ENCODE assay signal across 1 cellular context in the genomic region with DNA sequence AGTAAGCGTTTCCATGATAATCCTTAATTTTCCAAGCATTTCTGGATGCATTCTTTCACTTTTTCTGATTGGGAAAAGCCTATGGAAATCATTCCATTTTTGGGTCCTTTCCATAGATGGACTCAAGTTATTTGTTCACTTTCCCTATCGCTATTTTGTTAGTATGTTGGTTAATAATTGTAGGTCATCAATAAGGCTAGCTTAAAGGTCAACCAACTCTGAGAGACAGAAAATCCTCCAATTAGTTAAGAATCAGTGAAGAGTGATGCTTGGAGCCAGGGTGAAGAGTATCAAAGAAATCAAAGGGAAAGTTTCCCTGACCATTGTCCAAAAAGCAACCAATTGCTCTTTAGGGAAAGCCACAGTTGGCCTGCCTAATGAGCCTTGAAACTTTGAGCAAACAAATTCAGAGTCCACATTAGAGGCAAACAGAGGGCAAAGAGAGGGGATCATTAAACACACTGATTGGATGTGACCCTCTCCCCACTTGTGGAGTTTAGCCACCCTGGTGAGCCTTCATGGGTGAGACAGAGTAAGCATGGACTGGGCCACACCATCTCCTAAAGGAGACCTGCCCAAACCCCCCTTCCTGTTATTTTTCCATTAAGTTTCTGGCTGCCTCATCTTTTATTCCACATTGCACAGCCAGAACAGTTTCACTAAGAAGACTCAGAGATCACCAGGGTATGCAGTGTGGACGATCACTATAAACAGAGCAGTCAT.
TF ChIP-seq lines count a peak whose summit lies in the region.

No MANE protein-coding gene starts in this region.

TF ChIP-seq in HepG2, 621 proteins besides CTCF, POLR2A, EP300 and RAD21 (continued from another document and continues in another):
- peak; percentile 86 for TF ChIP-seq STAT6 (CRISPR knock-in tag; IDR thresholded peaks at IDR 0.05; ENCODE audit: borderline replicate concordance)
- TF ChIP-seq ZNF160 (CRISPR knock-in tag; IDR thresholded peaks at IDR 0.05), result no peak
- no peak for TF ChIP-seq ZZZ3 (CRISPR knock-in tag; IDR thresholded peaks at IDR 0.05; ENCODE audit: borderline replicate concordance)
- no peak for TF ChIP-seq CREB1 (IDR thresholded peaks at IDR 0.05)
- peak; percentile 77 for TF ChIP-seq CREB1 (CRISPR knock-in tag; IDR thresholded peaks at IDR 0.05)
- TF ChIP-seq SIN3A (IDR thresholded peaks at IDR 0.05; ENCODE audit: borderline replicate concordance, low read depth, low read length), result no peak
- peak; percentile 79 for TF ChIP-seq ZNF317 (CRISPR knock-in tag; IDR thresholded peaks at IDR 0.05)
- no peak for TF ChIP-seq ZNF251 (CRISPR knock-in tag; IDR thresholded peaks at IDR 0.05)
- TF ChIP-seq ZNF326 (CRISPR knock-in tag; IDR thresholded peaks at IDR 0.05; ENCODE audit: borderline replicate concordance), result no peak
- no peak for TF ChIP-seq FOXA1 (IDR thresholded peaks at IDR 0.05)
- TF ChIP-seq FOXA1 (CRISPR knock-in tag; IDR thresholded peaks at IDR 0.05), result peak; percentile 16; the same call in 1 of the 2 replicates
- TF ChIP-seq, protein P1, sequence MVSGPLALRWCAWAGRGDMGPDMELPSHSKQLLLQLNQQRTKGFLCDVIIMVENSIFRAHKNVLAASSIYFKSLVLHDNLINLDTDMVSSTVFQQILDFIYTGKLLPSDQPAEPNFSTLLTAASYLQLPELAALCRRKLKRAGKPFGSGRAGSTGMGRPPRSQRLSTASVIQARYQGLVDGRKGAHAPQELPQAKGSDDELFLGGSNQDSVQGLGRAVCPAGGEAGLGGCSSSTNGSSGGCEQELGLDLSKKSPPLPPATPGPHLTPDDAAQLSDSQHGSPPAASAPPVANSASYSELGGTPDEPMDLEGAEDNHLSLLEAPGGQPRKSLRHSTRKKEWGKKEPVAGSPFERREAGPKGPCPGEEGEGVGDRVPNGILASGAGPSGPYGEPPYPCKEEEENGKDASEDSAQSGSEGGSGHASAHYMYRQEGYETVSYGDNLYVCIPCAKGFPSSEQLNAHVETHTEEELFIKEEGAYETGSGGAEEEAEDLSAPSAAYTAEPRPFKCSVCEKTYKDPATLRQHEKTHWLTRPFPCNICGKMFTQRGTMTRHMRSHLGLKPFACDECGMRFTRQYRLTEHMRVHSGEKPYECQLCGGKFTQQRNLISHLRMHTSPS (CRISPR knock-in tag; IDR thresholded peaks at IDR 0.05; ENCODE audit: low read depth), result no peak
- TF ChIP-seq FOXO1 (CRISPR knock-in tag; IDR thresholded peaks at IDR 0.05), result peak; percentile 69
- no peak for TF ChIP-seq ZNF670 (CRISPR knock-in tag; IDR thresholded peaks at IDR 0.05; ENCODE audit: borderline replicate concordance)
- TF ChIP-seq TCF7 (IDR thresholded peaks at IDR 0.05; ENCODE audit: low read depth), result peak; percentile 82
- 0 out of 2 replicates have a peak, but pooled peaks have one; percentile 58 for TF ChIP-seq RORA (CRISPR knock-in tag; IDR thresholded peaks at IDR 0.05)
- TF ChIP-seq HIVEP1 (CRISPR knock-in tag; IDR thresholded peaks at IDR 0.05), result no peak
- TF ChIP-seq ZNF761 (CRISPR knock-in tag; conservative IDR thresholded peaks at IDR 0.05), result 0 out of 2 replicates have a peak, but pooled peaks have one; percentile 30
- TF ChIP-seq HOXD1 (CRISPR knock-in tag; IDR thresholded peaks at IDR 0.05), result peak; percentile 57; the same call in 1 of the 2 replicates
- TF ChIP-seq ZBTB8A (CRISPR knock-in tag; IDR thresholded peaks at IDR 0.05; ENCODE audit: borderline replicate concordance, low read depth), result no peak
- peak; percentile 34; the same call in 1 of the 2 replicates for TF ChIP-seq MEIS1 (CRISPR knock-in tag; IDR thresholded peaks at IDR 0.05; ENCODE audit: borderline replicate concordance)
- TF ChIP-seq CBFB (CRISPR knock-in tag; IDR thresholded peaks at IDR 0.05), result no peak; the same call in 1 of the 2 replicates
- 0 out of 2 replicates have a peak, but pooled peaks have one; percentile 42 for TF ChIP-seq ZNF83 (CRISPR knock-in tag; IDR thresholded peaks at IDR 0.05; ENCODE audit: borderline replicate concordance)
- TF ChIP-seq HDAC2 (CRISPR knock-in tag; IDR thresholded peaks at IDR 0.05), result peak; percentile 86
- TF ChIP-seq ZBTB34 (CRISPR knock-in tag; IDR thresholded peaks at IDR 0.05), result peak; percentile 88; the same call in 1 of the 2 replicates
- no peak for TF ChIP-seq MAZ (IDR thresholded peaks at IDR 0.05; ENCODE audit: borderline replicate concordance, low read depth, low read length)
- 0 out of 2 replicates have a peak, but pooled peaks have one; percentile 17 for TF ChIP-seq MAZ (CRISPR knock-in tag; IDR thresholded peaks at IDR 0.05; ENCODE audit: low read depth)
- TF ChIP-seq, protein P2, sequence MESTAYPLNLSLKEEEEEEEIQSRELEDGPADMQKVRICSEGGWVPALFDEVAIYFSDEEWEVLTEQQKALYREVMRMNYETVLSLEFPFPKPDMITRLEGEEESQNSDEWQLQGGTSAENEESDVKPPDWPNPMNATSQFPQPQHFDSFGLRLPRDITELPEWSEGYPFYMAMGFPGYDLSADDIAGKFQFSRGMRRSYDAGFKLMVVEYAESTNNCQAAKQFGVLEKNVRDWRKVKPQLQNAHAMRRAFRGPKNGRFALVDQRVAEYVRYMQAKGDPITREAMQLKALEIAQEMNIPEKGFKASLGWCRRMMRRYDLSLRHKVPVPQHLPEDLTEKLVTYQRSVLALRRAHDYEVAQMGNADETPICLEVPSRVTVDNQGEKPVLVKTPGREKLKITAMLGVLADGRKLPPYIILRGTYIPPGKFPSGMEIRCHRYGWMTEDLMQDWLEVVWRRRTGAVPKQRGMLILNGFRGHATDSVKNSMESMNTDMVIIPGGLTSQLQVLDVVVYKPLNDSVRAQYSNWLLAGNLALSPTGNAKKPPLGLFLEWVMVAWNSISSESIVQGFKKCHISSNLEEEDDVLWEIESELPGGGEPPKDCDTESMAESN (CRISPR knock-in tag; conservative IDR thresholded peaks at IDR 0.05), result no peak
- TF ChIP-seq ZNF180 (CRISPR knock-in tag; IDR thresholded peaks at IDR 0.05; ENCODE audit: borderline replicate concordance, low read depth), result no peak
- TF ChIP-seq SMC3 (IDR thresholded peaks at IDR 0.05; ENCODE audit: low read length), result 0 out of 2 replicates have a peak, but pooled peaks have one; percentile 12
- TF ChIP-seq ETV5 (CRISPR knock-in tag; IDR thresholded peaks at IDR 0.05; ENCODE audit: borderline replicate concordance), result peak; percentile 43; the same call in 1 of the 2 replicates
- peak; percentile 79 for TF ChIP-seq ATF1 (CRISPR knock-in tag; IDR thresholded peaks at IDR 0.05)
- TF ChIP-seq, protein P3, sequence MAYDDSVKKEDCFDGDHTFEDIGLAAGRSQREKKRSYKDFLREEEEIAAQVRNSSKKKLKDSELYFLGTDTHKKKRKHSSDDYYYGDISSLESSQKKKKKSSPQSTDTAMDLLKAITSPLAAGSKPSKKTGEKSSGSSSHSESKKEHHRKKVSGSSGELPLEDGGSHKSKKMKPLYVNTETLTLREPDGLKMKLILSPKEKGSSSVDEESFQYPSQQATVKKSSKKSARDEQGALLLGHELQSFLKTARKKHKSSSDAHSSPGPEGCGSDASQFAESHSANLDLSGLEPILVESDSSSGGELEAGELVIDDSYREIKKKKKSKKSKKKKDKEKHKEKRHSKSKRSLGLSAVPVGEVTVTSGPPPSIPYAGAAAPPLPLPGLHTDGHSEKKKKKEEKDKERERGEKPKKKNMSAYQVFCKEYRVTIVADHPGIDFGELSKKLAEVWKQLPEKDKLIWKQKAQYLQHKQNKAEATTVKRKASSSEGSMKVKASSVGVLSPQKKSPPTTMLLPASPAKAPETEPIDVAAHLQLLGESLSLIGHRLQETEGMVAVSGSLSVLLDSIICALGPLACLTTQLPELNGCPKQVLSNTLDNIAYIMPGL (CRISPR knock-in tag; IDR thresholded peaks at IDR 0.05; ENCODE audit: borderline replicate concordance in 1 of 2, low read depth in 1 of 2), result peak; percentile 8 to 22; a peak in 1 of 4 replicates
- no peak for TF ChIP-seq PHB2 (IDR thresholded peaks at IDR 0.05; ENCODE audit: partially characterized antibody)
- TF ChIP-seq TBX2 (CRISPR knock-in tag; IDR thresholded peaks at IDR 0.05; ENCODE audit: borderline replicate concordance), result peak; percentile 95
- no peak for TF ChIP-seq ZBTB49 (CRISPR knock-in tag; IDR thresholded peaks at IDR 0.05; ENCODE audit: borderline replicate concordance)
- TF ChIP-seq LCORL (IDR thresholded peaks at IDR 0.05), result peak; percentile 71
- TF ChIP-seq LCORL (CRISPR knock-in tag; IDR thresholded peaks at IDR 0.05), result peak; percentile 97
- no peak for TF ChIP-seq RFX1 (IDR thresholded peaks at IDR 0.05)
- TF ChIP-seq SP2 (CRISPR knock-in tag; IDR thresholded peaks at IDR 0.05), result no peak; the same call in 1 of the 2 replicates
- TF ChIP-seq ZNF207 (IDR thresholded peaks at IDR 0.05; ENCODE audit: borderline replicate concordance), result no peak
- peak; percentile 46; the same call in 1 of the 2 replicates for TF ChIP-seq ZNF431 (CRISPR knock-in tag; IDR thresholded peaks at IDR 0.05; ENCODE audit: borderline replicate concordance, low read depth)
- TF ChIP-seq NCOA1 (CRISPR knock-in tag; IDR thresholded peaks at IDR 0.05), result peak; percentile 72; the same call in 1 of the 2 replicates
- TF ChIP-seq ZNF703 (CRISPR knock-in tag; IDR thresholded peaks at IDR 0.05; ENCODE audit: borderline replicate concordance), result no peak
- TF ChIP-seq, protein P4, sequence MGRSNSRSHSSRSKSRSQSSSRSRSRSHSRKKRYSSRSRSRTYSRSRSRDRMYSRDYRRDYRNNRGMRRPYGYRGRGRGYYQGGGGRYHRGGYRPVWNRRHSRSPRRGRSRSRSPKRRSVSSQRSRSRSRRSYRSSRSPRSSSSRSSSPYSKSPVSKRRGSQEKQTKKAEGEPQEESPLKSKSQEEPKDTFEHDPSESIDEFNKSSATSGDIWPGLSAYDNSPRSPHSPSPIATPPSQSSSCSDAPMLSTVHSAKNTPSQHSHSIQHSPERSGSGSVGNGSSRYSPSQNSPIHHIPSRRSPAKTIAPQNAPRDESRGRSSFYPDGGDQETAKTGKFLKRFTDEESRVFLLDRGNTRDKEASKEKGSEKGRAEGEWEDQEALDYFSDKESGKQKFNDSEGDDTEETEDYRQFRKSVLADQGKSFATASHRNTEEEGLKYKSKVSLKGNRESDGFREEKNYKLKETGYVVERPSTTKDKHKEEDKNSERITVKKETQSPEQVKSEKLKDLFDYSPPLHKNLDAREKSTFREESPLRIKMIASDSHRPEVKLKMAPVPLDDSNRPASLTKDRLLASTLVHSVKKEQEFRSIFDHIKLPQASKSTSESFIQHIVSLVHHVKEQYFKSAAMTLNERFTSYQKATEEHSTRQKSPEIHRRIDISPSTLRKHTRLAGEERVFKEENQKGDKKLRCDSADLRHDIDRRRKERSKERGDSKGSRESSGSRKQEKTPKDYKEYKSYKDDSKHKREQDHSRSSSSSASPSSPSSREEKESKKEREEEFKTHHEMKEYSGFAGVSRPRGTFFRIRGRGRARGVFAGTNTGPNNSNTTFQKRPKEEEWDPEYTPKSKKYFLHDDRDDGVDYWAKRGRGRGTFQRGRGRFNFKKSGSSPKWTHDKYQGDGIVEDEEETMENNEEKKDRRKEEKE (IDR thresholded peaks at IDR 0.05), result no peak
- peak; percentile 18 for TF ChIP-seq CEBPG (CRISPR knock-in tag; IDR thresholded peaks at IDR 0.05)
- TF ChIP-seq NR2F2 (IDR thresholded peaks at IDR 0.05; ENCODE audit: borderline replicate concordance, low read depth), result peak; percentile 88
- TF ChIP-seq ELF1 (CRISPR knock-in tag; IDR thresholded peaks at IDR 0.05), result no peak
